Comparison of ENCODE assay signal across 23 cellular contexts in the genomic region with DNA sequence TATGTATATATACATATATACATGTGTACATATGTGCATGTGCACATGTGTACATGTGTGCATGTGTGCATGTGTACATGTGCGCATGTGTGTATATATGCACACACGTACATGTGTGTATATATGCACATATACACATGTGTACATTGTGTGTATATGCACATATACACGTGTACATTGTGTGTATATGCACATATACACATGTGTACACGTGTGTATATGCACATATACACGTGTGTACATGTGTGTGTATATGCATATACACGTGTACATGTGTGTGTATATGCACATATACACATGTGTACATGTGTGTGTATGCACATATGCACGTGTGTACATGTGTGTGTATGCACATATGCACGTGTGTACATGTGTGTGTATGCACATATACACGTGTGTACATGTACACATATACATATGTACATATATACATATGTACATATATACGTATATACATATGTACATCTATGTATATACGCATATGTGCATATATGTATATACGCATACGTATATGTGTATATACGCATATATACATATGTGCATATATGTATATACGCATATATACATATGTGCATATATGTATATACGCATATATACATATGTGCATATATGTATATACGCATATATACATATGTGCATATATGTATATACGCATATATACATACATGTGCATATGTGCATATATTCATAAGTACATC.
"Had no signal": no experiment of that assay in that cellular context is flagged by ENCODE, and none has a peak within 500 bp of the region (broad histone marks: within the 10 kb centered on the region; RNA-seq: fewer than 3 reads in every experiment).

No MANE protein-coding gene starts in this region.

- H3K27ac ChIP-seq: colonic mucosa, esophagus squamous epithelium, neutrophil, parathyroid adenoma, testis, tibial artery, uterus had no signal

- DNase-seq: colonic mucosa; effector CD8-positive, alpha-beta T cell; endodermal cell; esophagus squamous epithelium; foreskin melanocyte; hypothalamus; mucosa of descending colon; naive B cell; stimulated activated CD4-positive, alpha-beta T cell treated with anti-CD3 and anti-CD28 coated beads, Interleukin-4, amount 100 ng/mL, for 4 hours; stimulated activated naive CD8-positive, alpha-beta T cell treated with anti-CD3 and anti-CD28 coated beads, Interleukin-15, Interleukin-2, amounts not matched to agents 100 U/mL and 50 U/mL, for 24 hours; substantia nigra; testis; tibial artery; uterus had no signal

- H3K4me1 ChIP-seq: colonic mucosa, esophagus squamous epithelium, parathyroid adenoma, testis, tibial artery, uterus had no signal

- FAIRE-seq: endothelial cell of umbilical vein, keratinocyte had no signal

- H3K9me3 ChIP-seq: colonic mucosa, esophagus squamous epithelium, mucosa of descending colon, neutrophil, testis, tibial artery, uterus had no signal

- H3K4me3 ChIP-seq: colonic mucosa, esophagus squamous epithelium, lung, mucosa of descending colon, testis, tibial artery, uterus had no signal

- H3K36me3 ChIP-seq: colonic mucosa, esophagus squamous epithelium, neutrophil, tibial artery, uterus had no signal

- H3K27me3 ChIP-seq: colonic mucosa, esophagus squamous epithelium, neutrophil, testis, tibial artery, uterus had no signal

- ATAC-seq: left lobe of liver; mucosa of descending colon; natural killer cell treated with Interleukin-12 subunit alpha and Interleukin-12 subunit beta and Interleukin-15 and Interleukin-18, amount 100 ng/mL, for 72 hours; sciatic nerve; stimulated activated memory B cell treated with anti-CD40 and anti-IgM and Interleukin-4, amounts not matched to agents 10 μg/mL and 1 μg/mL and 100 μg/mL, for 72 hours; stimulated activated naive CD8-positive, alpha-beta T cell treated with anti-CD3 and anti-CD28 coated beads, Interleukin-15, Interleukin-2, amounts not matched to agents 100 U/mL and 50 U/mL, for 24 hours had no signal
